In the genomic region with DNA sequence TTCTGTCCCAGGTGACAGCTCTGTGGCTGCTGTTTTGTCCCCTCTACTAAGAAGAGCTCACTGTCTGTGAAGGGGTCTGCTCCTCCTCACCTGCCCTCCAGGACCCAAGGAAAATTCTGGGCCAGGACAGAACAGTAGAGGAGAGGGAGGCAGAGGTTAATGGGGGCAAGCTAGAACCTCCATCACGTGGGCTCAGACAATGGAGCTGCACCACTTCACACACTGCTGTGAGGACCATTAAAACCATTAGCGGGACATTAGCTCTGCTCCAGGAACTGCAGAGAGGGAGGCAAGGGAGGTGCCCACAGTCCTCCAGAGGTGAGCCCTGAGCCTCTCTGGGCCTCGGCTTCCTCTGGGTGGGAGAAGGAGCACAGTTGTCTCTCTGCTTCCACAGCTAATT, we compare ENCODE assay signal across 16 cellular contexts.
DNase-seq lines count a peak whose midpoint lies in the region; ATAC-seq and TF ChIP-seq lines count a peak whose summit lies in the region.
"Had no signal": no experiment of that assay in that cellular context is flagged by ENCODE, and none has a peak within 500 bp of the region (broad histone marks: within the 10 kb centered on the region; RNA-seq: fewer than 3 reads in every experiment).

No MANE protein-coding gene starts in this region.

- peaks cover 72% of the 10 kb centered on the region for H3K4me1 Mint-ChIP-seq in activated naive CD8-positive, alpha-beta T cell (ENCODE audit: low read depth)
- peaks cover 77% of the 10 kb centered on the region for H3K4me1 Mint-ChIP-seq in activated naive CD8-positive, alpha-beta T cell treated with anti-CD3 and anti-CD28 coated beads, Interleukin-2, amount 50 U/mL, for 24 hours
- H3K4me1 Mint-ChIP-seq in glutamatergic neuron (ENCODE audit: low read depth, unreplicated experiment), result peaks cover 13% of the 10 kb centered on the region
- H3K4me1 Mint-ChIP-seq in stimulated activated effector memory CD8-positive, alpha-beta T cell treated with anti-CD3 and anti-CD28 coated beads, Interleukin-12 subunit alpha, Interleukin-12 subunit beta, amount 100 ng/mL, for 72 hours, result peaks cover 56% of the 10 kb centered on the region

- ATAC-seq in activated naive CD8-positive, alpha-beta T cell treated with anti-CD3 and anti-CD28 coated beads, Interleukin-2, amount 50 U/mL, for 24 hours, result no peak
- no peak for ATAC-seq in stimulated activated effector memory CD8-positive, alpha-beta T cell treated with anti-CD3 and anti-CD28 coated beads, Interleukin-12 subunit alpha, Interleukin-12 subunit beta, amount 100 ng/mL, for 72 hours
- no peak for ATAC-seq in HG02885 (IDR thresholded peaks at IDR 0.05; ENCODE audit: poor library complexity, unreplicated experiment)
- ATAC-seq in HG02981 (IDR thresholded peaks at IDR 0.05; ENCODE audit: unreplicated experiment), result no peak
- ATAC-seq: activated CD4-positive, CD25-positive, alpha-beta regulatory T cell treated with anti-CD3 and anti-CD28 coated beads, Interleukin-2, amount 50 U/mL, for 24 hours; activated T-cell treated with anti-CD3 and anti-CD28 coated beads, Interleukin-2, amount 50 U/mL, for 4 hours; stimulated activated memory B cell treated with anti-CD40 and anti-IgM and Interleukin-4, amounts not matched to agents 10 μg/mL and 1 μg/mL and 100 μg/mL, for 72 hours had no signal

- H3K9me3 Mint-ChIP-seq in activated naive CD8-positive, alpha-beta T cell (ENCODE audit: low read depth), result no peaks in the 10 kb centered on the region
- no peaks in the 10 kb centered on the region for H3K9me3 Mint-ChIP-seq in activated naive CD8-positive, alpha-beta T cell treated with anti-CD3 and anti-CD28 coated beads, Interleukin-2, amount 50 U/mL, for 24 hours
- peaks cover 11% of the 10 kb centered on the region for H3K9me3 Mint-ChIP-seq in glutamatergic neuron (ENCODE audit: unreplicated experiment)
- H3K9me3 Mint-ChIP-seq in stimulated activated effector memory CD8-positive, alpha-beta T cell treated with anti-CD3 and anti-CD28 coated beads, Interleukin-12 subunit alpha, Interleukin-12 subunit beta, amount 100 ng/mL, for 72 hours, result no peaks in the 10 kb centered on the region
- H3K9me3 Mint-ChIP-seq: activated T-cell treated with anti-CD3 and anti-CD28 coated beads, Interleukin-2, amount 50 U/mL, for 4 hours; stimulated activated memory B cell treated with anti-CD40 and anti-IgM and Interleukin-4, amounts not matched to agents 10 μg/mL and 1 μg/mL and 100 μg/mL, for 72 hours had no signal

- no peak for TF ChIP-seq CTCF in glutamatergic neuron (IDR thresholded peaks at IDR 0.05; ENCODE audit: partially characterized antibody, unreplicated experiment)

- H3K27me3 Mint-ChIP-seq in activated naive CD8-positive, alpha-beta T cell, result no peaks in the 10 kb centered on the region
- H3K27me3 Mint-ChIP-seq in activated naive CD8-positive, alpha-beta T cell treated with anti-CD3 and anti-CD28 coated beads, Interleukin-2, amount 50 U/mL, for 24 hours, result no peaks in the 10 kb centered on the region
- H3K27me3 Mint-ChIP-seq in glutamatergic neuron (ENCODE audit: unreplicated experiment), result peaks cover 5% of the 10 kb centered on the region
- H3K27me3 Mint-ChIP-seq: stimulated activated memory B cell treated with anti-CD40 and anti-IgM and Interleukin-4, amounts not matched to agents 10 μg/mL and 1 μg/mL and 100 μg/mL, for 72 hours had no signal

- H3K4me3 Mint-ChIP-seq in activated naive CD8-positive, alpha-beta T cell, result no peak overlapping the region
- no peak overlapping the region for H3K4me3 Mint-ChIP-seq in activated naive CD8-positive, alpha-beta T cell treated with anti-CD3 and anti-CD28 coated beads, Interleukin-2, amount 50 U/mL, for 24 hours
- H3K4me3 Mint-ChIP-seq in glutamatergic neuron (ENCODE audit: unreplicated experiment), result no peak overlapping the region
- H3K4me3 Mint-ChIP-seq in stimulated activated effector memory CD8-positive, alpha-beta T cell treated with anti-CD3 and anti-CD28 coated beads, Interleukin-12 subunit alpha, Interleukin-12 subunit beta, amount 100 ng/mL, for 72 hours, result no peak overlapping the region
- H3K4me3 Mint-ChIP-seq: activated T-cell treated with anti-CD3 and anti-CD28 coated beads, Interleukin-2, amount 50 U/mL, for 4 hours; stimulated activated memory B cell treated with anti-CD40 and anti-IgM and Interleukin-4, amounts not matched to agents 10 μg/mL and 1 μg/mL and 100 μg/mL, for 72 hours had no signal

- no peak for DNase-seq in activated naive CD8-positive, alpha-beta T cell treated with anti-CD3 and anti-CD28 coated beads, Interleukin-2, amount 50 U/mL, for 24 hours
- DNase-seq in NCI-H2227 treated with DMSO at 0.1 percent for 48 hours (lab: John Stamatoyannopoulos, UW), result peak; percentile 65
- DNase-seq in glutamatergic neuron, result no peak
- no peak for DNase-seq in stimulated activated effector memory CD8-positive, alpha-beta T cell treated with anti-CD3 and anti-CD28 coated beads, Interleukin-12 subunit alpha, Interleukin-12 subunit beta, amount 100 ng/mL, for 72 hours (ENCODE audit: low spot score in 2 of 2)
- DNase-seq in HuH-7.5 (ENCODE audit: low spot score), result no peak
- DNase-seq: activated T-cell treated with anti-CD3 and anti-CD28 coated beads, Interleukin-2, amount 50 U/mL, for 4 hours; amniotic stem cell; cerebellar nuclear complex; GM23248; NCI-H524; T-helper 1 cell had no signal

- peaks cover 3% of the 10 kb centered on the region for H3K36me3 Mint-ChIP-seq in activated naive CD8-positive, alpha-beta T cell
- peaks cover 14% of the 10 kb centered on the region for H3K36me3 Mint-ChIP-seq in activated naive CD8-positive, alpha-beta T cell treated with anti-CD3 and anti-CD28 coated beads, Interleukin-2, amount 50 U/mL, for 24 hours (ENCODE audit: low read depth)
- no peaks in the 10 kb centered on the region for H3K36me3 Mint-ChIP-seq in glutamatergic neuron (ENCODE audit: unreplicated experiment)
- H3K36me3 Mint-ChIP-seq in stimulated activated effector memory CD8-positive, alpha-beta T cell treated with anti-CD3 and anti-CD28 coated beads, Interleukin-12 subunit alpha, Interleukin-12 subunit beta, amount 100 ng/mL, for 72 hours, result peaks cover 5% of the 10 kb centered on the region

- H3K27ac Mint-ChIP-seq in activated naive CD8-positive, alpha-beta T cell, result peak overlapping the region; percentile 86
- no peak overlapping the region for H3K27ac Mint-ChIP-seq in activated naive CD8-positive, alpha-beta T cell treated with anti-CD3 and anti-CD28 coated beads, Interleukin-2, amount 50 U/mL, for 24 hours
- H3K27ac Mint-ChIP-seq in glutamatergic neuron (ENCODE audit: unreplicated experiment), result peak overlapping the region; percentile 31
- H3K27ac Mint-ChIP-seq in stimulated activated effector memory CD8-positive, alpha-beta T cell treated with anti-CD3 and anti-CD28 coated beads, Interleukin-12 subunit alpha, Interleukin-12 subunit beta, amount 100 ng/mL, for 72 hours, result peak overlapping the region; percentile 69
- H3K27ac Mint-ChIP-seq: stimulated activated memory B cell treated with anti-CD40 and anti-IgM and Interleukin-4, amounts not matched to agents 10 μg/mL and 1 μg/mL and 100 μg/mL, for 72 hours had no signal
